In genomic region chr17:9255838-9256237, GRCh38 we compare ENCODE assay signal across 24 cellular contexts.
"Had no signal": no experiment of that assay in that cellular context is flagged by ENCODE, and none has a peak within 500 bp of the region (broad histone marks: within the 10 kb centered on the region; RNA-seq: fewer than 3 reads in every experiment).

No MANE protein-coding gene starts in this region.

- ATAC-seq: activated T-cell treated with anti-CD3 and anti-CD28 coated beads, Interleukin-2, amount 50 U/mL, for 72 hours; left lung; naive thymus-derived CD8-positive, alpha-beta T cell had no signal

- H3K4me2 ChIP-seq: hepatocyte, neural progenitor cell had no signal

- H3K36me3 Mint-ChIP-seq: naive thymus-derived CD8-positive, alpha-beta T cell; neural progenitor cell had no signal

- H3K36me3 ChIP-seq: left lung, neural progenitor cell, tibial nerve had no signal

- FAIRE-seq: urothelium cell line had no signal

- H3K9me3 ChIP-seq: left lung, spleen, tibial nerve had no signal

- H2AFZ ChIP-seq: hepatocyte, neural progenitor cell had no signal

- DNase-seq: activated CD4-positive, alpha-beta T cell treated with anti-CD3 and anti-CD28 coated beads for 4 hours; activated CD4-positive, alpha-beta T cell treated with anti-CD3 and anti-CD28 coated beads, Interleukin-2, amount 50 U/mL, for 48 hours; activated CD4-positive, CD25-positive, alpha-beta regulatory T cell; activated effector memory CD4-positive, alpha-beta T cell treated with Interleukin-2 at 50 U/mL for 16 hours; activated naive CD4-positive, alpha-beta T cell treated with anti-CD3 and anti-CD28 coated beads for 36 hours; activated T-cell treated with anti-CD3 and anti-CD28 coated beads, Interleukin-2, amount 50 U/mL, for 72 hours; amygdala; cerebellar nuclear complex; foreskin melanocyte; immature natural killer cell; naive thymus-derived CD8-positive, alpha-beta T cell; spleen; stimulated activated CD4-positive, alpha-beta T cell treated with anti-CD3 and anti-CD28 coated beads, Interleukin-4, amount 100 ng/mL, for 1 hour; stimulated activated naive CD4-positive, alpha-beta T cell treated with Interleukin-2 at 50 U/mL for 16 hours; T1000 had no signal

- H3K27me3 ChIP-seq: hepatocyte, left lung, neural progenitor cell, spleen, tibial nerve had no signal

- H3K27ac Mint-ChIP-seq: activated naive CD4-positive, alpha-beta T cell treated with anti-CD3 and anti-CD28 coated beads for 36 hours; activated T-cell treated with anti-CD3 and anti-CD28 coated beads, Interleukin-2, amount 50 U/mL, for 72 hours; neural progenitor cell; progenitor cell of endocrine pancreas had no signal

- H3K4me3 ChIP-seq: coronary artery, hepatocyte, left lung, neural progenitor cell, spleen, tibial nerve had no signal

- H3K4me3 Mint-ChIP-seq: activated naive CD4-positive, alpha-beta T cell treated with anti-CD3 and anti-CD28 coated beads for 36 hours; activated T-cell treated with anti-CD3 and anti-CD28 coated beads, Interleukin-2, amount 50 U/mL, for 72 hours; immature natural killer cell; mesothelial cell of epicardium; naive thymus-derived CD8-positive, alpha-beta T cell; neural progenitor cell had no signal

- H3K27ac ChIP-seq: coronary artery, epithelial cell of prostate, hepatocyte, left lung, neural progenitor cell, spleen, tibial nerve had no signal

- H3K27me3 Mint-ChIP-seq: naive thymus-derived CD8-positive, alpha-beta T cell had no signal

- H3K9ac ChIP-seq: neural progenitor cell had no signal
